In the genomic region with DNA sequence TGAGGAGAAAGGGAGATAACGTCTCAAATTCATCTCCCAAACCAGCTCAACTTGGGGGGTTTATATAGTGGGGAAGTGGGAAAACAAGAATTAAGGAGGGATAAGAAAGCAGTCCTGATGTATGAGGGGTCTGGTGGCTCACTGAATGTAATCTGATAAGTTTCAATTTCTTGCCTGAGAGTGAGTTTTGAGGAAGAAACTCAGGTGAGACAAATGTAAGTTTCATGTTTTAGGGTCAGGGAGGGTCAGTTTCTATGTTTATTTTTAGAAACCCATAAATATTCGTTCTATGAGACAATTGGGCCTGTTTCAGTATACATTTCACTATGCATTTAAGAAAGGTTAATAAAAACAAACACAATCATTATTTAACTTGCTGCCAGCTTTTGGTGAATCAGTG, we compare ENCODE assay signal across 14 cellular contexts.
DNase-seq lines count a peak whose midpoint lies in the region; ATAC-seq and TF ChIP-seq lines count a peak whose summit lies in the region.
"Had no signal": no experiment of that assay in that cellular context is flagged by ENCODE, and none has a peak within 500 bp of the region (broad histone marks: within the 10 kb centered on the region; RNA-seq: fewer than 3 reads in every experiment).

No MANE protein-coding gene starts in this region.

- H3K27ac ChIP-seq in brain microvascular endothelial cell, result no peak overlapping the region
- H3K27ac ChIP-seq: HL-60, prostate gland, vagina had no signal

- TF ChIP-seq CTCF in brain microvascular endothelial cell (IDR thresholded peaks at IDR 0.05; ENCODE audit: low read depth, low read length, missing control alignments), result no peak

- ATAC-seq in GM18502 (IDR thresholded peaks at IDR 0.05; ENCODE audit: poor library complexity, unreplicated experiment), result peak; percentile 81
- ATAC-seq in GM19467 (IDR thresholded peaks at IDR 0.05; ENCODE audit: unreplicated experiment), result peak; percentile 66
- peak; percentile 73 for ATAC-seq in HG02870 (IDR thresholded peaks at IDR 0.05; ENCODE audit: unreplicated experiment)
- ATAC-seq in HG03521 (IDR thresholded peaks at IDR 0.05; ENCODE audit: unreplicated experiment), result peak; percentile 55
- ATAC-seq: mucosa of descending colon had no signal

- DNase-seq in NK-92 (lab: John Stamatoyannopoulos, UW; ENCODE audit: unreplicated experiment) (no peak), brain microvascular endothelial cell (no peak), NCI-H1930 (lab: John Stamatoyannopoulos, UW) (no peak), foreskin melanocyte (no peak)
- DNase-seq: central memory CD4-positive, alpha-beta T cell; mucosa of descending colon; NCI-H187 had no signal

- no peak overlapping the region for H3K4me3 ChIP-seq in brain microvascular endothelial cell (ENCODE audit: low read depth, low read length)
- H3K4me3 ChIP-seq: mucosa of descending colon, prostate gland, vagina had no signal

- H3K27me3 ChIP-seq in brain microvascular endothelial cell (replicated peaks), result no peaks in the 10 kb centered on the region
- H3K27me3 ChIP-seq: vagina had no signal

- in situ Hi-C loops in brain microvascular endothelial cell (cut with HindIII; ENCODE audit: low pct_ligation_motif_present, low sequenced_read_pairs), result no loop called here

- H3K36me3 ChIP-seq in brain microvascular endothelial cell (replicated peaks), result no peaks in the 10 kb centered on the region
- H3K36me3 ChIP-seq: prostate gland, vagina had no signal
